In the genomic region with DNA sequence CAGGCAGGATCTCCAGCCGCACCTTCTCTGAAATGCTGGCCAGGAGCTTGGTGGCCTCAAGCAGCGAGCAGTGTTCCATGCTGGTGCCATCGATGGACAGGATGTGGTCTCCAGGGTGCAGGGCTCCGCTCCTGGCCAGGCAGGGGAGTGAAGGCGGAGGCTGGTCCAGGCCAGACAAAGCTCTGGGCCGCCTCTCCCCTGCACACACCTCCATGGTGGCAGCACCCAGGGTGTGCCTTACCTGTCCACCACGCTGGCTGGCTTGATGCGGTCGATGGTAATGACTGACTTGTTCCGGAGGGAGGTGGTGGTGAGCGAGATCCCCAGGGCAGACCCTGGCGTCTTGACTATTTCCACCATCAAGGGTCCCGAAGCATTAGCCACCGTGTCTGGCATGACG, we compare ENCODE assay signal across 13 cellular contexts. TPM values are rescaled to one million over a fixed set of nuclear protein-coding genes. Genes with fewer than 3 reads are reported as not detected.
"Had no signal": no experiment of that assay in that cellular context is flagged by ENCODE, and none has a peak within 500 bp of the region (broad histone marks: within the 10 kb centered on the region; RNA-seq: fewer than 3 reads in every experiment).

No MANE protein-coding gene starts in this region.

- ATAC-seq: activated CD4-positive, alpha-beta T cell treated with anti-CD3 and anti-CD28 coated beads for 36 hours; activated T-cell treated with anti-CD3 and anti-CD28 coated beads, Interleukin-2, amount 50 U/mL, for 72 hours; left colon; natural killer cell treated with Interleukin-12 subunit alpha and Interleukin-12 subunit beta and Interleukin-15 and Interleukin-18, amount 100 ng/mL, for 72 hours; stimulated activated effector memory CD8-positive, alpha-beta T cell treated with anti-CD3 and anti-CD28 coated beads, Interleukin-12 subunit alpha, Interleukin-12 subunit beta, amount 100 ng/mL, for 72 hours had no signal

- H3K4me1 Mint-ChIP-seq: activated CD4-positive, alpha-beta memory T cell treated with anti-CD3 and anti-CD28 coated beads, Interleukin-2, amount 10 ng/mL, durations not matched to agents 7 days and 5 days; activated CD4-positive, alpha-beta T cell treated with anti-CD3 and anti-CD28 coated beads for 36 hours had no signal

- H3K27me3 ChIP-seq: cardiac muscle cell, colonic mucosa, transverse colon had no signal

- H3K4me3 ChIP-seq: cardiac muscle cell, colonic mucosa, transverse colon had no signal

- H3K27me3 Mint-ChIP-seq: activated CD4-positive, alpha-beta memory T cell treated with anti-CD3 and anti-CD28 coated beads, Interleukin-2, amount 10 ng/mL, durations not matched to agents 7 days and 5 days; activated CD4-positive, alpha-beta T cell treated with anti-CD3 and anti-CD28 coated beads for 36 hours had no signal

- H3K9me3 Mint-ChIP-seq: activated CD4-positive, alpha-beta memory T cell treated with anti-CD3 and anti-CD28 coated beads, Interleukin-2, amount 10 ng/mL, durations not matched to agents 7 days and 5 days; activated T-cell treated with anti-CD3 and anti-CD28 coated beads, Interleukin-2, amount 50 U/mL, for 72 hours; natural killer cell treated with Interleukin-12 subunit alpha and Interleukin-12 subunit beta and Interleukin-15 and Interleukin-18, amount 100 ng/mL, for 72 hours; stimulated activated effector memory CD8-positive, alpha-beta T cell treated with anti-CD3 and anti-CD28 coated beads, Interleukin-12 subunit alpha, Interleukin-12 subunit beta, amount 100 ng/mL, for 72 hours had no signal

- H3K36me3 Mint-ChIP-seq: natural killer cell treated with Interleukin-12 subunit alpha and Interleukin-12 subunit beta and Interleukin-15 and Interleukin-18, amount 100 ng/mL, for 72 hours; stimulated activated effector memory CD8-positive, alpha-beta T cell treated with anti-CD3 and anti-CD28 coated beads, Interleukin-12 subunit alpha, Interleukin-12 subunit beta, amount 100 ng/mL, for 72 hours had no signal

- H3K27ac Mint-ChIP-seq: activated CD4-positive, alpha-beta memory T cell treated with anti-CD3 and anti-CD28 coated beads, Interleukin-2, amount 10 ng/mL, durations not matched to agents 7 days and 5 days; activated CD4-positive, alpha-beta T cell treated with anti-CD3 and anti-CD28 coated beads for 36 hours; activated T-cell treated with anti-CD3 and anti-CD28 coated beads, Interleukin-2, amount 50 U/mL, for 72 hours; natural killer cell treated with Interleukin-12 subunit alpha and Interleukin-12 subunit beta and Interleukin-15 and Interleukin-18, amount 100 ng/mL, for 72 hours; stimulated activated effector memory CD8-positive, alpha-beta T cell treated with anti-CD3 and anti-CD28 coated beads, Interleukin-12 subunit alpha, Interleukin-12 subunit beta, amount 100 ng/mL, for 72 hours had no signal

- H3K36me3 ChIP-seq: cardiac muscle cell, colonic mucosa, transverse colon had no signal

- DNase-seq: activated CD4-positive, alpha-beta memory T cell treated with anti-CD3 and anti-CD28 coated beads, Interleukin-2, amount 10 ng/mL, durations not matched to agents 7 days and 5 days; activated CD4-positive, alpha-beta T cell treated with anti-CD3 and anti-CD28 coated beads for 36 hours; activated naive CD4-positive, alpha-beta T cell; activated T-cell treated with anti-CD3 and anti-CD28 coated beads, Interleukin-2, amount 50 U/mL, for 72 hours; colonic mucosa; effector CD4-positive, alpha-beta T cell; hypothalamus; left colon; T-helper 9 cell; transverse colon had no signal

- H3K27ac ChIP-seq: cardiac muscle cell, colonic mucosa, transverse colon had no signal

- H3K4me1 ChIP-seq: colonic mucosa had no signal

- H3K4me3 Mint-ChIP-seq: activated CD4-positive, alpha-beta memory T cell treated with anti-CD3 and anti-CD28 coated beads, Interleukin-2, amount 10 ng/mL, durations not matched to agents 7 days and 5 days; activated CD4-positive, alpha-beta T cell treated with anti-CD3 and anti-CD28 coated beads for 36 hours; activated T-cell treated with anti-CD3 and anti-CD28 coated beads, Interleukin-2, amount 50 U/mL, for 72 hours; natural killer cell treated with Interleukin-12 subunit alpha and Interleukin-12 subunit beta and Interleukin-15 and Interleukin-18, amount 100 ng/mL, for 72 hours; stimulated activated effector memory CD8-positive, alpha-beta T cell treated with anti-CD3 and anti-CD28 coated beads, Interleukin-12 subunit alpha, Interleukin-12 subunit beta, amount 100 ng/mL, for 72 hours had no signal

- H3K9me3 ChIP-seq: colonic mucosa, transverse colon had no signal

RNA-seq across cellular contexts. Expression of a gene that starts 20.0 kb away (rescaled TPM):
- total RNA-seq: activated CD4-positive, alpha-beta T cell treated with anti-CD3 and anti-CD28 coated beads for 36 hours; natural killer cell treated with Interleukin-12 subunit alpha and Interleukin-12 subunit beta and Interleukin-15 and Interleukin-18, amount 100 ng/mL, for 72 hours had no signal
- polyA plus RNA-seq: cardiac muscle cell had no signal
